ENCODE assay signal across 15 cellular contexts in genomic region chr10:129531195-129531968, GRCh38.
DNase-seq lines count a peak whose midpoint lies in the region; ATAC-seq, FAIRE-seq and TF ChIP-seq lines count a peak whose summit lies in the region.
"Had no signal": no experiment of that assay in that cellular context is flagged by ENCODE, and none has a peak within 500 bp of the region (broad histone marks: within the 10 kb centered on the region; RNA-seq: fewer than 3 reads in every experiment).

No MANE protein-coding gene starts in this region.

- WGBS in pancreas, 2 donors = 79 to 86% methylated on average over 15 of the region's 15 CpGs

- H3K9me3 ChIP-seq in fibroblast of lung (ENCODE audit: control insufficient read depth, insufficient read depth, low read depth, low read length) (no peaks in the 10 kb centered on the region), pancreas (no peaks in the 10 kb centered on the region)

- intact Hi-C loops in pancreas (cut with DNase I) = no loop called here

- H3K4me2 ChIP-seq in fibroblast of lung (ENCODE audit: extremely low read depth, insufficient read depth, low read length) = no peak overlapping the region

- DNase-seq in GM04503 (ENCODE audit: low read depth) = peak; percentile 21
- peak; percentile 15 for DNase-seq in RPMI7951 (ENCODE audit: low read depth)
- DNase-seq in fibroblast of lung (ENCODE audit: low read depth in 2 of 2) = peak; percentile 10 to 79
- peak in 2 of 6 donors; percentile 40 to 44 for DNase-seq in pancreas
- no peak for DNase-seq in NCI-H345 (lab: John Stamatoyannopoulos, UW)
- no peak for DNase-seq in amygdala (lab: John Stamatoyannopoulos, UW)
- DNase-seq: activated CD8-positive, alpha-beta memory T cell treated with anti-CD3 and anti-CD28 coated beads, Interleukin-2, amount 10 ng/mL, durations not matched to agents 7 days and 5 days; DMS 273 treated with DMSO at 0.1 percent for 48 hours; mucosa of descending colon; MV-4-11; stimulated activated CD8-positive, alpha-beta memory T cell treated with anti-CD3 and anti-CD28 coated beads, Interleukin-4, amount 100 ng/mL, for 48 hours; T1000 had no signal

- no peaks in the 10 kb centered on the region for H3K4me1 ChIP-seq in fibroblast of lung (ENCODE audit: control insufficient read depth, extremely low read depth, insufficient read depth, low read length)
- H3K4me1 ChIP-seq in pancreas = no peaks in the 10 kb centered on the region

- H2AFZ ChIP-seq in fibroblast of lung (ENCODE audit: low read length) = no peak overlapping the region

- H3K9ac ChIP-seq in fibroblast of lung (ENCODE audit: insufficient read depth, low read length) = no peak overlapping the region

- no peaks in the 10 kb centered on the region for H3K27me3 ChIP-seq in fibroblast of lung (ENCODE audit: control insufficient read depth, insufficient read depth, low read length)
- no peaks in the 10 kb centered on the region for H3K27me3 ChIP-seq in pancreas

- no peak overlapping the region for H3K27ac ChIP-seq in fibroblast of lung (ENCODE audit: insufficient read depth, low read length)
- H3K27ac ChIP-seq in pancreas = peak overlapping the region; percentile 25 to 73 (median 46)

- H3K4me3 ChIP-seq in fibroblast of lung (replicated peaks in 1 of 4; ENCODE audit: control extremely low read depth in 1 of 4, insufficient read depth in 1 of 4, low read depth in 3 of 4, low read length in 4 of 4) (no peak overlapping the region), pancreas (no peak overlapping the region)
- H3K4me3 ChIP-seq: mucosa of descending colon had no signal

- no peak for FAIRE-seq in pancreas (lab: Jason Lieb, UNC)
- FAIRE-seq: GM18507 had no signal

- ATAC-seq in pancreas = peak; percentile 70 to 87 (median 82)
- no peak for ATAC-seq in GM18867 (IDR thresholded peaks at IDR 0.05; ENCODE audit: unreplicated experiment)
- ATAC-seq in HG03571 (IDR thresholded peaks at IDR 0.05; ENCODE audit: unreplicated experiment) = no peak
- ATAC-seq: activated CD8-positive, alpha-beta memory T cell treated with anti-CD3 and anti-CD28 coated beads, Interleukin-2, amount 10 ng/mL, durations not matched to agents 7 days and 5 days had no signal

- no peaks in the 10 kb centered on the region for H3K36me3 ChIP-seq in fibroblast of lung (ENCODE audit: control insufficient read depth, insufficient read depth, low read length)
- H3K36me3 ChIP-seq in pancreas = no peaks in the 10 kb centered on the region

- no peaks in the 10 kb centered on the region for H3K79me2 ChIP-seq in fibroblast of lung (ENCODE audit: control insufficient read depth, insufficient read depth, low read length)

- TF ChIP-seq CTCF in fibroblast of lung (conservative IDR thresholded peaks at IDR 0.05 in 1 of 2, IDR thresholded peaks at IDR 0.05 in 1 of 2; ENCODE audit: low read depth in 1 of 2, low read length in 2 of 2) = no peak
- no peak for TF ChIP-seq CTCF in pancreas (IDR thresholded peaks at IDR 0.05)

- H4K20me1 ChIP-seq in fibroblast of lung (ENCODE audit: control insufficient read depth, extremely low read depth, insufficient read depth, low read length) = no peaks in the 10 kb centered on the region

Comparison
In these comparisons a context has a peak if more than half of its experiments do, and no peak if none do; other contexts are left out.
1. DNase-seq: peak in GM04503 (single experiment), RPMI7951 (single experiment) and fibroblast of lung (2 of 2); none in NCI-H345 (single experiment) and amygdala (0 of 56).
2. ATAC-seq: peak in pancreas (4 of 4); none in GM18867 (single experiment) and HG03571 (single experiment).